ENCODE assay signal across 21 cellular contexts in the genomic region with DNA sequence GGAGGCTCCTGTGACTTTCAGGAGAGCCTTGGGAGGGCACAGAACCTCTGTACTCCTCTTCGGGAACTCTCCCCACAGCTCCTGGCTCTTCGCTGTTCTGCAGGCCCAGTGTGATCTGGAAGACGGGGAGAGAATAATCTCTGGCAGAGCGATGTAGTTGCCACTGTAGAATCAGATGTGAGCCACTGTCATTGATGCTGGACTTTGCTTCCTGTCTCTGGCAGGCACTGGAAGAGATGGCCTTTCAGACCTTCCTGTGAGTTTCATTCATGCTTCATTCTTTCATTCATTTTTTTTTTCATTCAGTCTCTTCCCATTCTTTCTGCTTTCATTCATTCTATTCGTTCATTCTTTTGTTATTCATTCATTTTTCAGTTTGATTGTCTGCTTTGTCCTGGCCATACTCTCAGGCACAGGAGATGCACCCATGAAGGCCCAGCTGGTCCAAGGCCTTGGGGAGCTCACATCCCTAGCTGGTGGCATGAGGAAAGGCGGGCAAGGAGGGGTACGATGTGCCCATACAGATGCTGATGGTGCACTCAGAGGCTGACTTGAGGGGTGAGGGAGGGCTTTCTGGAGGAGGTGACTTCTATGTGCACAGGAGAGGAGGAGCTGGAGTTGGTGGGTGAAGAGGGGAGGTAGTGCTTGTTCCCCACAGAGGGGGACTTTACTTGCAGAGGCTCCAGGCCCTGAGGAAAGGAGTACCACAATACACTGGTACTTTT. TPM values are rescaled to one million over a fixed set of nuclear protein-coding genes. Genes with fewer than 3 reads are reported as not detected.
A peak's percentile ranks its signal among the peaks of the same experiment; 100 is the strongest.
DNase-seq lines count a peak whose midpoint lies in the region; ATAC-seq, FAIRE-seq and TF ChIP-seq lines count a peak whose summit lies in the region.
"Had no signal": no experiment of that assay in that cellular context is flagged by ENCODE, and none has a peak within 500 bp of the region (broad histone marks: within the 10 kb centered on the region; RNA-seq: fewer than 3 reads in every experiment).

No MANE protein-coding gene starts in this region.

- H3K36me3 Mint-ChIP-seq in activated naive CD4-positive, alpha-beta T cell treated with anti-CD3 and anti-CD28 coated beads, Interleukin-2, amount 50 U/mL, for 24 hours = no peaks in the 10 kb centered on the region
- H3K36me3 Mint-ChIP-seq in activated naive CD4-positive, alpha-beta T cell treated with anti-CD3 and anti-CD28 coated beads for 36 hours (ENCODE audit: low read depth) = no peaks in the 10 kb centered on the region
- H3K36me3 Mint-ChIP-seq in activated CD8-positive, alpha-beta T cell treated with anti-CD3 and anti-CD28 coated beads, Interleukin-2, amount 10 ng/mL, durations not matched to agents 7 days and 5 days (ENCODE audit: low read depth) = peaks cover 7% of the 10 kb centered on the region
- H3K36me3 Mint-ChIP-seq: activated naive CD4-positive, alpha-beta T cell treated with anti-CD3 and anti-CD28 coated beads, Interleukin-2, amount 10 ng/mL, durations not matched to agents 7 days and 5 days had no signal

- H2AFZ ChIP-seq in HepG2 (ENCODE audit: low read length) = no peak overlapping the region

- BruUV-seq in HepG2 (replicated peaks; lab: Mats Ljungman, UMichigan) = no TSS peak

- in situ Hi-C loops in HepG2 (cut with HindIII; ENCODE audit: extremely low pct_ligation_motif_present, low pct_unique_long_range_greater_than_20kb) = no loop called here

- H3K4me3 ChIP-seq in HepG2 (replicated peaks in 1 of 3; ENCODE audit: insufficient read depth in 1 of 3, low read depth in 2 of 3, low read length in 3 of 3) = no peak overlapping the region
- H3K4me3 ChIP-seq in spleen = no peak overlapping the region
- H3K4me3 ChIP-seq: HAP-1, smooth muscle cell, tibial artery had no signal

- H3K36me3 ChIP-seq in HepG2 (replicated peaks in 1 of 2; ENCODE audit: control insufficient read depth in 1 of 2, insufficient read depth in 2 of 2, low read length in 2 of 2) = peaks cover 14 to 49% of the 10 kb centered on the region in 2 experiments
- peaks cover 0 to 13% (median 0%) of the 10 kb centered on the region in 6 donors for H3K36me3 ChIP-seq in spleen
- H3K36me3 ChIP-seq: HAP-1, tibial artery had no signal

- TF ChIP-seq CTCF in HepG2 (CRISPR knock-in tag; IDR thresholded peaks at IDR 0.05) = no peak
- TF ChIP-seq CTCF in spleen (IDR thresholded peaks at IDR 0.05 in 8 of 11, conservative IDR thresholded peaks at IDR 0.05 in 3 of 11) = no peak

- no peaks in the 10 kb centered on the region for H3K9me3 Mint-ChIP-seq in activated naive CD4-positive, alpha-beta T cell treated with anti-CD3 and anti-CD28 coated beads, Interleukin-2, amount 50 U/mL, for 24 hours
- no peaks in the 10 kb centered on the region for H3K9me3 Mint-ChIP-seq in activated naive CD4-positive, alpha-beta T cell treated with anti-CD3 and anti-CD28 coated beads for 36 hours
- no peaks in the 10 kb centered on the region for H3K9me3 Mint-ChIP-seq in activated CD8-positive, alpha-beta T cell treated with anti-CD3 and anti-CD28 coated beads, Interleukin-2, amount 10 ng/mL, durations not matched to agents 7 days and 5 days (ENCODE audit: insufficient read depth)
- H3K9me3 Mint-ChIP-seq: activated naive CD4-positive, alpha-beta T cell treated with anti-CD3 and anti-CD28 coated beads, Interleukin-2, amount 10 ng/mL, durations not matched to agents 7 days and 5 days; activated T-cell treated with anti-CD3 and anti-CD28 coated beads, Interleukin-2, amount 50 U/mL, for 4 hours; stimulated activated naive CD8-positive, alpha-beta T cell treated with anti-CD3 and anti-CD28 coated beads, Interleukin-15, Interleukin-2, amounts not matched to agents 100 ng/mL and 50 ng/mL, for 24 hours had no signal

- no peaks in the 10 kb centered on the region for H3K9me3 ChIP-seq in HepG2 (ENCODE audit: low read length)
- H3K9me3 ChIP-seq in spleen = no peaks in the 10 kb centered on the region
- H3K9me3 ChIP-seq: HAP-1, tibial artery had no signal

- H3K4me1 Mint-ChIP-seq in activated naive CD4-positive, alpha-beta T cell treated with anti-CD3 and anti-CD28 coated beads, Interleukin-2, amount 50 U/mL, for 24 hours = peaks cover 40% of the 10 kb centered on the region
- H3K4me1 Mint-ChIP-seq in activated naive CD4-positive, alpha-beta T cell treated with anti-CD3 and anti-CD28 coated beads for 36 hours (ENCODE audit: low read depth) = peaks cover 7% of the 10 kb centered on the region
- H3K4me1 Mint-ChIP-seq in activated CD8-positive, alpha-beta T cell treated with anti-CD3 and anti-CD28 coated beads, Interleukin-2, amount 10 ng/mL, durations not matched to agents 7 days and 5 days (ENCODE audit: low read depth) = peaks cover 49% of the 10 kb centered on the region

- WGBS in HepG2 (ENCODE audit: low lambda C conversion rate) = 88% methylated on average over 7 of the region's 7 CpGs
- WGBS in spleen, 5 donors = 87 to 91% (median 90%) methylated on average over 6 to 7 of the region's 7 CpGs

- intact Hi-C loops in activated naive CD4-positive, alpha-beta T cell treated with anti-CD3 and anti-CD28 coated beads for 36 hours (cut with micrococcal nuclease) = no loop called here
- intact Hi-C loops in HepG2 (cut with micrococcal nuclease; ENCODE audit: unreplicated experiment) (no loop called here), spleen (cut with DNase I; ENCODE audit: low total_unique reads) (no loop called here)

- no peak for DNase-seq in activated naive CD4-positive, alpha-beta T cell treated with anti-CD3 and anti-CD28 coated beads for 36 hours
- DNase-seq in activated CD8-positive, alpha-beta T cell treated with anti-CD3 and anti-CD28 coated beads, Interleukin-2, amount 10 ng/mL, durations not matched to agents 7 days and 5 days = no peak
- DNase-seq in HepG2 (ENCODE audit: low spot score) (no peak), spleen (no peak), NCI-H1694 (lab: John Stamatoyannopoulos, UW) (no peak), OCI-M2 (lab: John Stamatoyannopoulos, UW; ENCODE audit: unreplicated experiment) (no peak), iPS-NIHi11 (ENCODE audit: low spot score) (no peak)
- DNase-seq: activated CD8-positive, alpha-beta memory T cell treated with anti-CD3 and anti-CD28 coated beads for 24 hours; activated naive CD4-positive, alpha-beta T cell treated with anti-CD3 and anti-CD28 coated beads, Interleukin-2, amount 10 ng/mL, durations not matched to agents 7 days and 5 days; activated T-cell treated with anti-CD3 and anti-CD28 coated beads, Interleukin-2, amount 50 U/mL, for 4 hours; central memory CD4-positive, alpha-beta T cell; NCI-H1436 treated with DMSO at 0.1 percent for 48 hours; NCI-H524; stimulated activated CD4-positive, alpha-beta T cell treated with anti-CD3 and anti-CD28 coated beads, Interleukin-2, amount 100 ng/mL, for 48 hours; tibial artery had no signal

- peaks cover 100% of the 10 kb centered on the region for H3K79me2 ChIP-seq in HepG2 (ENCODE audit: insufficient read depth, low read length)

- no peak for TF ChIP-seq RAD21 in HepG2 (CRISPR knock-in tag; IDR thresholded peaks at IDR 0.05)

- no peak overlapping the region for H3K4me3 Mint-ChIP-seq in activated naive CD4-positive, alpha-beta T cell treated with anti-CD3 and anti-CD28 coated beads, Interleukin-2, amount 50 U/mL, for 24 hours
- H3K4me3 Mint-ChIP-seq in activated naive CD4-positive, alpha-beta T cell treated with anti-CD3 and anti-CD28 coated beads for 36 hours = no peak overlapping the region
- no peak overlapping the region for H3K4me3 Mint-ChIP-seq in activated CD8-positive, alpha-beta T cell treated with anti-CD3 and anti-CD28 coated beads, Interleukin-2, amount 10 ng/mL, durations not matched to agents 7 days and 5 days
- H3K4me3 Mint-ChIP-seq: activated naive CD4-positive, alpha-beta T cell treated with anti-CD3 and anti-CD28 coated beads, Interleukin-2, amount 10 ng/mL, durations not matched to agents 7 days and 5 days; activated T-cell treated with anti-CD3 and anti-CD28 coated beads, Interleukin-2, amount 50 U/mL, for 4 hours; stimulated activated naive CD8-positive, alpha-beta T cell treated with anti-CD3 and anti-CD28 coated beads, Interleukin-15, Interleukin-2, amounts not matched to agents 100 ng/mL and 50 ng/mL, for 24 hours had no signal

- no peak overlapping the region for H3K9ac ChIP-seq in HepG2 (ENCODE audit: insufficient read depth, low read depth, low read length)

- no peaks in the 10 kb centered on the region for H3K27me3 Mint-ChIP-seq in activated naive CD4-positive, alpha-beta T cell treated with anti-CD3 and anti-CD28 coated beads, Interleukin-2, amount 50 U/mL, for 24 hours
- no peaks in the 10 kb centered on the region for H3K27me3 Mint-ChIP-seq in activated naive CD4-positive, alpha-beta T cell treated with anti-CD3 and anti-CD28 coated beads for 36 hours (ENCODE audit: low read depth)
- H3K27me3 Mint-ChIP-seq in activated CD8-positive, alpha-beta T cell treated with anti-CD3 and anti-CD28 coated beads, Interleukin-2, amount 10 ng/mL, durations not matched to agents 7 days and 5 days (ENCODE audit: low read depth) = no peaks in the 10 kb centered on the region
- H3K27me3 Mint-ChIP-seq: activated naive CD4-positive, alpha-beta T cell treated with anti-CD3 and anti-CD28 coated beads, Interleukin-2, amount 10 ng/mL, durations not matched to agents 7 days and 5 days; stimulated activated naive CD8-positive, alpha-beta T cell treated with anti-CD3 and anti-CD28 coated beads, Interleukin-15, Interleukin-2, amounts not matched to agents 100 ng/mL and 50 ng/mL, for 24 hours had no signal

- no peak overlapping the region for H3K4me2 ChIP-seq in HepG2 (ENCODE audit: low read depth, low read length)
- H3K4me2 ChIP-seq: smooth muscle cell had no signal

- H3K27me3 ChIP-seq in HepG2 (ENCODE audit: control insufficient read depth in 1 of 2, insufficient read depth in 2 of 2, low read length in 2 of 2) = no peaks in the 10 kb centered on the region
- no peaks in the 10 kb centered on the region for H3K27me3 ChIP-seq in spleen (replicated peaks in 1 of 7)
- H3K27me3 ChIP-seq: tibial artery had no signal

- H4K20me1 ChIP-seq in HepG2 (ENCODE audit: insufficient read depth, low read length) = peaks cover 96% of the 10 kb centered on the region

- CTCF ChIA-PET in activated naive CD4-positive, alpha-beta T cell treated with anti-CD3 and anti-CD28 coated beads for 36 hours (lab: Charles Lee) = no interaction called here
- CTCF ChIA-PET in activated CD8-positive, alpha-beta T cell treated with anti-CD3 and anti-CD28 coated beads, Interleukin-2, amount 10 ng/mL, durations not matched to agents 7 days and 5 days (lab: Charles Lee) = no interaction called here
- CTCF ChIA-PET in HepG2 (lab: Yijun Ruan, JAX; ENCODE audit: low intra/inter-chr PET ratio, low total read pairs) = no interaction called here

- no peak for FAIRE-seq in HepG2 (lab: Jason Lieb, UNC)
- FAIRE-seq: GM18507 had no signal

- H3K27ac ChIP-seq in HepG2 (ENCODE audit: extremely low read length, insufficient read depth, low read length) (no peak overlapping the region), spleen (peak overlapping the region in 6 of 8 donors; percentile 29 to 78 (median 72))
- H3K27ac ChIP-seq: 22Rv1, tibial artery had no signal

- H3K27ac Mint-ChIP-seq in activated naive CD4-positive, alpha-beta T cell treated with anti-CD3 and anti-CD28 coated beads, Interleukin-2, amount 50 U/mL, for 24 hours = peak overlapping the region; percentile 0
- no peak overlapping the region for H3K27ac Mint-ChIP-seq in activated naive CD4-positive, alpha-beta T cell treated with anti-CD3 and anti-CD28 coated beads for 36 hours
- peak overlapping the region; percentile 39 for H3K27ac Mint-ChIP-seq in activated CD8-positive, alpha-beta T cell treated with anti-CD3 and anti-CD28 coated beads, Interleukin-2, amount 10 ng/mL, durations not matched to agents 7 days and 5 days
- H3K27ac Mint-ChIP-seq: activated naive CD4-positive, alpha-beta T cell treated with anti-CD3 and anti-CD28 coated beads, Interleukin-2, amount 10 ng/mL, durations not matched to agents 7 days and 5 days; stimulated activated naive CD8-positive, alpha-beta T cell treated with anti-CD3 and anti-CD28 coated beads, Interleukin-15, Interleukin-2, amounts not matched to agents 100 ng/mL and 50 ng/mL, for 24 hours had no signal

- no peak for ATAC-seq in activated CD8-positive, alpha-beta T cell treated with anti-CD3 and anti-CD28 coated beads, Interleukin-2, amount 10 ng/mL, durations not matched to agents 7 days and 5 days
- ATAC-seq in HepG2 = peak; percentile 15; the same call in 1 of the 3 replicates
- ATAC-seq: activated T-cell treated with anti-CD3 and anti-CD28 coated beads, Interleukin-2, amount 50 U/mL, for 4 hours had no signal

- TF ChIP-seq POLR2A in HepG2 (IDR thresholded peaks at IDR 0.05; ENCODE audit: insufficient read depth in 1 of 2, low read depth in 2 of 2, low read length in 2 of 2) (no peak), spleen (IDR thresholded peaks at IDR 0.05) (no peak)

- TF ChIP-seq EP300 in HepG2 (IDR thresholded peaks at IDR 0.05; ENCODE audit: low read depth in 2 of 2, low read length in 2 of 2) = no peak
- no peak for TF ChIP-seq EP300 in HepG2 (CRISPR knock-in tag; IDR thresholded peaks at IDR 0.05; ENCODE audit: borderline replicate concordance)

- peaks cover 50% of the 10 kb centered on the region for H3K4me1 ChIP-seq in HepG2 (ENCODE audit: insufficient read depth, low read length)
- peaks cover 35 to 100% (median 90%) of the 10 kb centered on the region in 6 donors for H3K4me1 ChIP-seq in spleen
- H3K4me1 ChIP-seq: HAP-1 had no signal

- POLR2A ChIA-PET in activated CD8-positive, alpha-beta T cell treated with anti-CD3 and anti-CD28 coated beads, Interleukin-2, amount 10 ng/mL, durations not matched to agents 7 days and 5 days (lab: Charles Lee) = interaction anchor here (0.5 kb wide), 1 partner anchor 173 kb away, joined by 3 read pairs; no protein-coding TSS in a partner anchor
- POLR2A ChIA-PET in HepG2 (lab: Yijun Ruan, JAX) = no interaction called here

RNA-seq across cellular contexts. Expression of a gene that starts 44.2 kb away (rescaled TPM):
- 10 to 100 TPM; 28.6 to 28.8 TPM for total RNA-seq in activated naive CD4-positive, alpha-beta T cell treated with anti-CD3 and anti-CD28 coated beads for 36 hours
- total RNA-seq in activated CD8-positive, alpha-beta T cell treated with anti-CD3 and anti-CD28 coated beads, Interleukin-2, amount 10 ng/mL, durations not matched to agents 7 days and 5 days = 10 to 100 TPM; 62.5 to 70.4 TPM
- total RNA-seq in HepG2 (2016; rRNA removed; fragmentation: Illumina TruSeq; extraction: Trizol) = 10.9 and 21.7 TPM in 2 replicates
- total RNA-seq in HepG2 (2016; cell fraction: cytosol; rRNA removed; fragmentation: Illumina TruSeq; extraction: Trizol; ENCODE audit: low read depth) = 3.5 and 4.6 TPM in 2 replicates
- total RNA-seq in HepG2 (2016; cell fraction: insoluble cytoplasmic fraction; rRNA removed; fragmentation: Illumina TruSeq; extraction: Trizol) = 11.5 and 15.7 TPM in 2 replicates
- 13.0 and 15.9 TPM in 2 replicates for total RNA-seq in HepG2 (2016; cell fraction: membrane; rRNA removed; fragmentation: Illumina TruSeq; extraction: Trizol)
- total RNA-seq in HepG2 (2016; cell fraction: nucleus; rRNA removed; fragmentation: Illumina TruSeq; extraction: Trizol) = 23.3 and 29.3 TPM in 2 replicates
- 18.1 and 22.0 TPM in 2 replicates for polyA plus RNA-seq in HepG2 (2011; rRNA removed)
- polyA plus RNA-seq in HepG2 (2011; cell fraction: cytosol; rRNA removed) = 17.3 and 20.7 TPM in 2 replicates
- polyA plus RNA-seq in HepG2 (2011; cell fraction: nucleus; rRNA removed) = 77.4 and 83.2 TPM in 2 replicates
- polyA plus RNA-seq in HepG2 (2012) = 74.4 and 83.5 TPM in 2 replicates
- 3.4 and 3.8 TPM in 2 replicates for polyA plus RNA-seq in HepG2 (2016; cell fraction: cytosol; fragmentation: Illumina TruSeq; extraction: Trizol; ENCODE audit: low read depth)
- 29.7 and 48.6 TPM in 2 replicates for polyA plus RNA-seq in HepG2 (2016; cell fraction: insoluble cytoplasmic fraction; fragmentation: Illumina TruSeq; extraction: Trizol; ENCODE audit: low read depth)
- 14.8 and 16.9 TPM in 2 replicates for polyA plus RNA-seq in HepG2 (2016; cell fraction: membrane; fragmentation: Illumina TruSeq; extraction: Trizol; ENCODE audit: low read depth)
- polyA plus RNA-seq in HepG2 (2016; cell fraction: nucleus; fragmentation: Illumina TruSeq; extraction: Trizol; ENCODE audit: insufficient read depth, low read depth) = 51.1 and 51.2 TPM in 2 replicates
- 16.6 and 71.5 TPM in 2 replicates for polyA minus RNA-seq in HepG2 (2011; rRNA and poly(A)+ RNA removed; ENCODE audit: low replicate concordance)
- 60.8 and 68.8 TPM in 2 replicates for polyA minus RNA-seq in HepG2 (2011; cell fraction: cytosol; rRNA and poly(A)+ RNA removed)
- polyA minus RNA-seq in HepG2 (2011; cell fraction: nucleus; rRNA and poly(A)+ RNA removed) = 61.9 and 63.1 TPM in 2 replicates
- total RNA-seq in spleen = 100 to 1,000 TPM in 1 of 7 donors, 10 to 100 TPM in 6; 49.9 to 107 (median 67.1) TPM
- polyA plus RNA-seq in spleen = 10 to 100 TPM in 1 of 3 donors, 1 to 10 TPM in 2; 6.0 to 11.8 (median 6.2) TPM
